ENCODE assay signal across 11 cellular contexts in the genomic region with DNA sequence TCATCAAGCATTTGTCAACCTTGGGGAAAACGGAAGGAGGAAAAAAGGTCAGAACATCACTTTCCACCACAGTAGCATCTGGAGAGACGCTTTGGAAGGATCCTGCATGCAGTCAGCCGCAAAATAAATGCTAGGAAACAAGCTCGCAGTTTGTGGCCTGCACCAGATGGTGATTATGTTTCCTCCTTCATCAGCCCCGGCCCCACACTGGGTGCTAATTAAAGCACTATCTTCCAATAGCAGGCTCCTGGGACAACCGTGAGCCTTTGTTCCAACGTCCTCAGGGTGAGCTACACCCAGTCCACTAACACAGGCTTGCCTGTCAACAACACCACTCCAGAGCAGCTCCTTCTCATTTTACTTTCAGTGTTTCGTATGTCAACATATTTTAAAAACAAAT.
DNase-seq lines count a peak whose midpoint lies in the region; ATAC-seq and TF ChIP-seq lines count a peak whose summit lies in the region.
"Had no signal": no experiment of that assay in that cellular context is flagged by ENCODE, and none has a peak within 500 bp of the region (broad histone marks: within the 10 kb centered on the region; RNA-seq: fewer than 3 reads in every experiment).

No MANE protein-coding gene starts in this region.

- H3K27me3 ChIP-seq in esophagus squamous epithelium (no peaks in the 10 kb centered on the region), upper lobe of left lung (no peaks in the 10 kb centered on the region)
- H3K27me3 ChIP-seq: transverse colon had no signal

- H3K4me3 ChIP-seq in esophagus squamous epithelium (no peak overlapping the region), upper lobe of left lung (no peak overlapping the region)
- H3K4me3 ChIP-seq: transverse colon had no signal

- no peak for TF ChIP-seq POLR2A in esophagus squamous epithelium (IDR thresholded peaks at IDR 0.05)
- no peak for TF ChIP-seq POLR2A in upper lobe of left lung (IDR thresholded peaks at IDR 0.05)

- H3K9me3 ChIP-seq in esophagus squamous epithelium (no peaks in the 10 kb centered on the region), upper lobe of left lung (no peaks in the 10 kb centered on the region)
- H3K9me3 ChIP-seq: transverse colon had no signal

- peaks cover 0 to 8% (median 0%) of the 10 kb centered on the region in 3 donors for H3K4me1 ChIP-seq in esophagus squamous epithelium
- H3K4me1 ChIP-seq in upper lobe of left lung: peaks cover 0 to 13% (median 0%) of the 10 kb centered on the region in 4 donors
- H3K4me1 ChIP-seq: transverse colon had no signal

- intact Hi-C loops in sciatic nerve (cut with DNase I): no loop called here
- intact Hi-C loops in esophagus squamous epithelium (cut with DNase I): no loop called here

- H3K36me3 ChIP-seq in esophagus squamous epithelium (peaks cover 0 to 16% (median 0%) of the 10 kb centered on the region in 3 donors), upper lobe of left lung (peaks cover 0 to 11% (median 1%) of the 10 kb centered on the region in 4 donors)
- H3K36me3 ChIP-seq: transverse colon had no signal

- H3K27me3 Mint-ChIP-seq in T-helper 2 cell treated with Interferon-gamma antibody and Interleukin-4, amounts not matched to agents 5 μg/mL and 100 μg/mL, for 36 hours (ENCODE audit: low read depth): no peaks in the 10 kb centered on the region
- peaks cover 4% of the 10 kb centered on the region for H3K27me3 Mint-ChIP-seq in glutamatergic neuron (ENCODE audit: unreplicated experiment)

- ATAC-seq in sciatic nerve (peak; percentile 62), upper lobe of left lung (ENCODE audit: low FRiP score in 2 of 2) (no peak)

- H3K27ac ChIP-seq in esophagus squamous epithelium (peak overlapping the region in 1 of 4 donors; percentile 34), upper lobe of left lung (no peak overlapping the region)
- H3K27ac ChIP-seq: transverse colon had no signal

- peaks cover 32% of the 10 kb centered on the region for H3K4me1 Mint-ChIP-seq in T-helper 2 cell treated with Interferon-gamma antibody and Interleukin-4, amounts not matched to agents 5 μg/mL and 100 μg/mL, for 36 hours (ENCODE audit: low read depth)
- H3K4me1 Mint-ChIP-seq in glutamatergic neuron (ENCODE audit: low read depth, unreplicated experiment): peaks cover 45% of the 10 kb centered on the region

- no peak for TF ChIP-seq EP300 in upper lobe of left lung (IDR thresholded peaks at IDR 0.05)

- no peaks in the 10 kb centered on the region for H3K9me3 Mint-ChIP-seq in T-helper 2 cell treated with Interferon-gamma antibody and Interleukin-4, amounts not matched to agents 5 μg/mL and 100 μg/mL, for 36 hours
- H3K9me3 Mint-ChIP-seq in glutamatergic neuron (ENCODE audit: unreplicated experiment): peaks cover 3% of the 10 kb centered on the region

- H3K36me3 Mint-ChIP-seq in T-helper 2 cell treated with Interferon-gamma antibody and Interleukin-4, amounts not matched to agents 5 μg/mL and 100 μg/mL, for 36 hours (ENCODE audit: low read depth): no peaks in the 10 kb centered on the region
- H3K36me3 Mint-ChIP-seq in glutamatergic neuron (ENCODE audit: unreplicated experiment): peaks cover 4% of the 10 kb centered on the region

- no peak for DNase-seq in T-helper 2 cell treated with Interferon-gamma antibody and Interleukin-4, amounts not matched to agents 5 μg/mL and 100 μg/mL, for 36 hours (ENCODE audit: low spot score)
- no peak for DNase-seq in T-helper 2 cell
- peak; percentile 92 for DNase-seq in NCI-H82 (lab: John Stamatoyannopoulos, UW)
- DNase-seq in glutamatergic neuron: peak; percentile 58
- DNase-seq in sciatic nerve (ENCODE audit: low spot score): no peak
- no peak for DNase-seq in esophagus squamous epithelium (lab: John Stamatoyannopoulos, UW)
- no peak for DNase-seq in activated CD4-positive, CD25-positive, alpha-beta regulatory T cell treated with anti-CD3 and anti-CD28 coated beads, Interleukin-2, amount 50 U/mL, for 72 hours
- no peak for DNase-seq in upper lobe of left lung
- DNase-seq: activated CD8-positive, alpha-beta memory T cell treated with anti-CD3 and anti-CD28 coated beads, Interleukin-2, amount 10 ng/mL, durations not matched to agents 7 days and 5 days; SW 1271; transverse colon had no signal

- WGBS in esophagus squamous epithelium, 2 donors: 52 to 56% methylated on average over 8 of the region's 8 CpGs
- WGBS in upper lobe of left lung, 2 donors: 51 to 63% methylated on average over 8 of the region's 8 CpGs

- H3K4me3 Mint-ChIP-seq in T-helper 2 cell treated with Interferon-gamma antibody and Interleukin-4, amounts not matched to agents 5 μg/mL and 100 μg/mL, for 36 hours: peak overlapping the region; percentile 37
- peak overlapping the region; percentile 64 for H3K4me3 Mint-ChIP-seq in glutamatergic neuron (ENCODE audit: unreplicated experiment)
- H3K4me3 Mint-ChIP-seq: activated CD8-positive, alpha-beta memory T cell treated with anti-CD3 and anti-CD28 coated beads, Interleukin-2, amount 10 ng/mL, durations not matched to agents 7 days and 5 days had no signal

- peak overlapping the region; percentile 84 for H3K27ac Mint-ChIP-seq in T-helper 2 cell treated with Interferon-gamma antibody and Interleukin-4, amounts not matched to agents 5 μg/mL and 100 μg/mL, for 36 hours
- H3K27ac Mint-ChIP-seq in glutamatergic neuron (ENCODE audit: unreplicated experiment): peak overlapping the region; percentile 93

- TF ChIP-seq CTCF in glutamatergic neuron (IDR thresholded peaks at IDR 0.05; ENCODE audit: partially characterized antibody, unreplicated experiment): no peak
- TF ChIP-seq CTCF in esophagus squamous epithelium (IDR thresholded peaks at IDR 0.05): no peak
- TF ChIP-seq CTCF in upper lobe of left lung (IDR thresholded peaks at IDR 0.05): no peak

Comparison
In these comparisons a context has a peak if more than half of its experiments do, and no peak if none do; other contexts are left out.
1. DNase-seq: peak in NCI-H82 (single experiment) and glutamatergic neuron (single experiment); none in T-helper 2 cell treated with Interferon-gamma antibody and Interleukin-4, amounts not matched to agents 5 μg/mL and 100 μg/mL, for 36 hours (single experiment), T-helper 2 cell (0 of 5), sciatic nerve (single experiment), esophagus squamous epithelium (single experiment), activated CD4-positive, CD25-positive, alpha-beta regulatory T cell treated with anti-CD3 and anti-CD28 coated beads, Interleukin-2, amount 50 U/mL, for 72 hours (single experiment) and upper lobe of left lung (0 of 2).